In the genomic region with DNA sequence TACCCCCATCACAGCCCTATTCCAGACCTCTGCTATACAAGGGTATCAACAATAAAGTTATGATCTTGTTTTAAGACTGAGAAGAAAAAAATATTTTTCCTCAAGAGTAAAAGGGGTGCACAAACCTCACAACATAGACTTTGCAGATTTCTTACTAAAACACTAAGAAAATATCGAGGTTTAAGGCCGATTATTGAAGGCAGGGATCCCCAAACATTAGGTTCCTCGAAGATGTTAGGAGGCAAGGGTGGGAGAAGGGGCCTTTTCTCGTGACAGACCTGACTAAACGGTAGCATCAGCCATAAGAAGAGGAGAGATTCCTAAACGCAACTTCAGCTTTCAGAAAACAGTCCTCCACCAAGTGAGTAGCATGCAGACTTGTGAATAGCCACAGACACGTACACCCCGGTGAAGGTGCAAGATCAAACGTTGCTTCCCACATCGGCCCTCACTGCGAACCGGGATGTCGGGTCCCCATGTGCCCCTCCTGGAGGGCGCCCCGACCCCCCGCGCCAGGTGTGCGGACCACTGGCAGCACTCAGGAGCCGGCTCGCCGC, we compare ENCODE assay signal across 8 cellular contexts. TPM values are rescaled to one million over a fixed set of nuclear protein-coding genes. Genes with fewer than 3 reads are reported as not detected.
DNase-seq lines count a peak whose midpoint lies in the region; ATAC-seq and TF ChIP-seq lines count a peak whose summit lies in the region.

No MANE protein-coding gene starts in this region.

- H3K27ac ChIP-seq in DOHH2 (ENCODE audit: low read depth, low read length) = peak overlapping the region; percentile 69
- peak overlapping the region; percentile 81 to 92 (median 88) for H3K27ac ChIP-seq in esophagus squamous epithelium

- ATAC-seq in GM21390 (IDR thresholded peaks at IDR 0.05; ENCODE audit: unreplicated experiment) (peak; percentile 40), GM18519 (IDR thresholded peaks at IDR 0.05; ENCODE audit: low FRiP score, unreplicated experiment) (no peak)
- peak; percentile 63 to 65 for ATAC-seq in natural killer cell treated with Interleukin-12 subunit alpha and Interleukin-12 subunit beta and Interleukin-15 and Interleukin-18, amount 100 ng/mL, for 72 hours

- H3K27me3 ChIP-seq in DOHH2 (ENCODE audit: control insufficient read depth, low read length) (no peaks in the 10 kb centered on the region), esophagus squamous epithelium (no peaks in the 10 kb centered on the region)

- peaks cover 9% of the 10 kb centered on the region; the same call in 1 of the 2 replicates for H4K20me1 ChIP-seq in DOHH2 (ENCODE audit: control insufficient read depth, insufficient read depth, low read depth, low read length)

- H3K4me3 Mint-ChIP-seq in natural killer cell treated with Interleukin-12 subunit alpha and Interleukin-12 subunit beta and Interleukin-15 and Interleukin-18, amount 100 ng/mL, for 72 hours = peak overlapping the region; percentile 90

- DNase-seq in LNCaP clone FGC (ENCODE audit: low read depth) (no peak), esophagus squamous epithelium (lab: John Stamatoyannopoulos, UW) (no peak), NCI-H187 treated with DMSO at 0.1 percent for 48 hours (lab: John Stamatoyannopoulos, UW) (no peak)
- peak; percentile 34 to 38 for DNase-seq in activated CD4-positive, alpha-beta T cell treated with anti-CD3 and anti-CD28 coated beads, Interleukin-2, amount 50 U/mL, for 48 hours
- no peak for DNase-seq in natural killer cell treated with Interleukin-12 subunit alpha and Interleukin-12 subunit beta and Interleukin-15 and Interleukin-18, amount 100 ng/mL, for 72 hours (ENCODE audit: low spot score)

- peak overlapping the region; percentile 94 for H3K4me2 ChIP-seq in DOHH2 (ENCODE audit: low read length)

- WGBS in esophagus squamous epithelium, 2 donors = 0 to 1% methylated on average over 6 to 8 of the region's 21 CpGs

- H3K9me3 Mint-ChIP-seq in natural killer cell treated with Interleukin-12 subunit alpha and Interleukin-12 subunit beta and Interleukin-15 and Interleukin-18, amount 100 ng/mL, for 72 hours = no peaks in the 10 kb centered on the region

- H3K27me3 Mint-ChIP-seq in natural killer cell treated with Interleukin-12 subunit alpha and Interleukin-12 subunit beta and Interleukin-15 and Interleukin-18, amount 100 ng/mL, for 72 hours = no peaks in the 10 kb centered on the region

- peak overlapping the region; percentile 79 for H3K4me3 ChIP-seq in DOHH2 (ENCODE audit: low read length)
- H3K4me3 ChIP-seq in LNCaP clone FGC (ENCODE audit: low read depth, low read length) = peak overlapping the region; percentile 70
- peak overlapping the region; percentile 57 to 91 (median 81) for H3K4me3 ChIP-seq in esophagus squamous epithelium

- no peak for TF ChIP-seq POLR2A in esophagus squamous epithelium (IDR thresholded peaks at IDR 0.05)

- H3K36me3 ChIP-seq in DOHH2 (ENCODE audit: control insufficient read depth, low read length) (peaks cover 5% of the 10 kb centered on the region; the same call in 1 of the 2 replicates), esophagus squamous epithelium (no peaks in the 10 kb centered on the region)

- peaks cover 27% of the 10 kb centered on the region for H3K4me1 ChIP-seq in DOHH2 (ENCODE audit: control insufficient read depth, low read length)
- H3K4me1 ChIP-seq in esophagus squamous epithelium = peaks cover 0 to 35% (median 0%) of the 10 kb centered on the region in 3 donors

- H3K36me3 Mint-ChIP-seq in natural killer cell treated with Interleukin-12 subunit alpha and Interleukin-12 subunit beta and Interleukin-15 and Interleukin-18, amount 100 ng/mL, for 72 hours = no peaks in the 10 kb centered on the region

- H3K9me2 ChIP-seq in DOHH2 (replicated peaks; ENCODE audit: control insufficient read depth, low read length) = no peaks in the 10 kb centered on the region

- H3K9me3 ChIP-seq in DOHH2 (ENCODE audit: control insufficient read depth, insufficient read depth, low read length) (no peaks in the 10 kb centered on the region), esophagus squamous epithelium (no peaks in the 10 kb centered on the region)

- TF ChIP-seq CTCF in DOHH2 (IDR thresholded peaks at IDR 0.05; ENCODE audit: low read depth, low read length, poor library complexity, severe bottlenecking) = no peak
- TF ChIP-seq CTCF in LNCaP clone FGC (IDR thresholded peaks at IDR 0.05; ENCODE audit: control insufficient read depth, extremely low read depth, insufficient read depth) = no peak
- TF ChIP-seq CTCF in esophagus squamous epithelium (IDR thresholded peaks at IDR 0.05) = no peak

- intact Hi-C loops in esophagus squamous epithelium (cut with DNase I) = no loop called here

- H3K79me2 ChIP-seq in DOHH2 (ENCODE audit: control insufficient read depth, low read length) = peaks cover 69% of the 10 kb centered on the region

- peak overlapping the region; percentile 64 to 81 for H3K27ac Mint-ChIP-seq in natural killer cell treated with Interleukin-12 subunit alpha and Interleukin-12 subunit beta and Interleukin-15 and Interleukin-18, amount 100 ng/mL, for 72 hours

- H3F3A ChIP-seq in DOHH2 (ENCODE audit: control insufficient read depth, insufficient read depth) = peaks cover 11% of the 10 kb centered on the region

- H3K4me1 Mint-ChIP-seq in natural killer cell treated with Interleukin-12 subunit alpha and Interleukin-12 subunit beta and Interleukin-15 and Interleukin-18, amount 100 ng/mL, for 72 hours (ENCODE audit: low read depth in 2 of 2) = peaks cover 36 to 39% of the 10 kb centered on the region in 2 donors

RNA-seq across cellular contexts. Expression of a gene that starts 0.7 kb away (rescaled TPM):
- total RNA-seq in esophagus squamous epithelium = 10 to 100 TPM in 3 of 4 donors, 1 to 10 TPM in 1; 6.0 to 24.0 (median 12.0) TPM
- total RNA-seq in natural killer cell treated with Interleukin-12 subunit alpha and Interleukin-12 subunit beta and Interleukin-15 and Interleukin-18, amount 100 ng/mL, for 72 hours = 10 to 100 TPM; 19.2 to 36.5 TPM

RNA-seq across cellular contexts. Expression of a gene that starts 0.8 kb away (rescaled TPM):
- 1 to 10 TPM in 3 of 4 donors, under 1 TPM in 1; 0.70 to 3.4 (median 1.8) TPM for total RNA-seq in esophagus squamous epithelium
- under 1 TPM; 0.31 to 0.95 TPM for total RNA-seq in natural killer cell treated with Interleukin-12 subunit alpha and Interleukin-12 subunit beta and Interleukin-15 and Interleukin-18, amount 100 ng/mL, for 72 hours

Comparison
In these comparisons a context has a peak if more than half of its experiments do, and no peak if none do; other contexts are left out.
1. DNase-seq: peak in activated CD4-positive, alpha-beta T cell treated with anti-CD3 and anti-CD28 coated beads, Interleukin-2, amount 50 U/mL, for 48 hours (2 of 2); none in LNCaP clone FGC (single experiment), esophagus squamous epithelium (single experiment), natural killer cell treated with Interleukin-12 subunit alpha and Interleukin-12 subunit beta and Interleukin-15 and Interleukin-18, amount 100 ng/mL, for 72 hours (single experiment) and NCI-H187 treated with DMSO at 0.1 percent for 48 hours (single experiment).
2. Peak in every context shown above with its lines, with median percentiles within 50 percentile points of each other: H3K4me3 ChIP-seq.